ENCODE assay signal across 1 cellular context in genomic region chr17:62601438-62601837, GRCh38.
TF ChIP-seq lines count a peak whose summit lies in the region.

No MANE protein-coding gene starts in this region.

TF ChIP-seq in SK-N-SH, 30 proteins besides CTCF, POLR2A, EP300 and RAD21 (continued from another document):
- TF ChIP-seq TEAD4 (IDR thresholded peaks at IDR 0.05; ENCODE audit: borderline replicate concordance, insufficient read depth) = no peak
- TF ChIP-seq, protein P1, sequence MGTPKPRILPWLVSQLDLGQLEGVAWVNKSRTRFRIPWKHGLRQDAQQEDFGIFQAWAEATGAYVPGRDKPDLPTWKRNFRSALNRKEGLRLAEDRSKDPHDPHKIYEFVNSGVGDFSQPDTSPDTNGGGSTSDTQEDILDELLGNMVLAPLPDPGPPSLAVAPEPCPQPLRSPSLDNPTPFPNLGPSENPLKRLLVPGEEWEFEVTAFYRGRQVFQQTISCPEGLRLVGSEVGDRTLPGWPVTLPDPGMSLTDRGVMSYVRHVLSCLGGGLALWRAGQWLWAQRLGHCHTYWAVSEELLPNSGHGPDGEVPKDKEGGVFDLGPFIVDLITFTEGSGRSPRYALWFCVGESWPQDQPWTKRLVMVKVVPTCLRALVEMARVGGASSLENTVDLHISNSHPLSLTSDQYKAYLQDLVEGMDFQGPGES (IDR thresholded peaks at IDR 0.05; ENCODE audit: low read depth, low read length) = no peak
- no peak for TF ChIP-seq SMC3 (IDR thresholded peaks at IDR 0.05; ENCODE audit: low read depth, low read length)
- no peak for TF ChIP-seq SIN3A (IDR thresholded peaks at IDR 0.05; ENCODE audit: borderline replicate concordance, low read depth, low read length)
